ENCODE assay signal across 27 cellular contexts in the genomic region with DNA sequence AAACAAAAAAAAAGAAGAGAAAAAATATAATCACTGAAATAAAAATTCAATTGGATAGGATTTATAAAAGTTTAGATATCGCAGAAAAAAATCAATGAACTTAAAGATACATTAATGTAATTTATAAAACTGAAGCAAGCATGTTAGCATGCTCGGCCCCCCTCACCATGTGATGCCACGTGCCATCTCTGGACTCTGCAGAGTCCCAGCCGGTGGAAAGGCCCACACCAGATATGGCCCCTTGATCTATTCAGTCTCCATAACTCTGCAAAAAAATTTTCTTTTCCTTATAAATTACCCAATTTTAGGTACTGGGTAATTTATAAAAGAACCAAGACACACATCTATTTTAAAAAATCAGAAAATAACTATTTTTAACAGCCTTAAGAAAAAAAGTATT.
"Had no signal": no experiment of that assay in that cellular context is flagged by ENCODE, and none has a peak within 500 bp of the region (broad histone marks: within the 10 kb centered on the region; RNA-seq: fewer than 3 reads in every experiment).

No MANE protein-coding gene starts in this region.

- H3K27me3 Mint-ChIP-seq: stimulated activated naive B cell treated with anti-CD40 and anti-IgM and Interleukin-4, amounts not matched to agents 10 μg/mL and 1 μg/mL and 100 μg/mL, for 72 hours; stimulated activated naive CD8-positive, alpha-beta T cell treated with anti-CD3 and anti-CD28 coated beads, Interleukin-15, amount 100 ng/mL, for 72 hours; stimulated activated naive CD8-positive, alpha-beta T cell treated with anti-CD3 and anti-CD28 coated beads, Interleukin-15, Interleukin-2, amounts not matched to agents 100 ng/mL and 50 ng/mL, for 24 hours; type B pancreatic cell had no signal

- H3K27me3 ChIP-seq: stomach, suprapubic skin, testis, thyroid gland, tibial artery, tibial nerve, transverse colon, upper lobe of left lung, upper lobe of right lung, uterus, vagina had no signal

- H3K27ac ChIP-seq: stomach, suprapubic skin, testis, thoracic aorta, thyroid gland, tibial artery, tibial nerve, transverse colon, upper lobe of left lung, upper lobe of right lung, uterus, vagina had no signal

- DNase-seq: stimulated activated CD4-positive, alpha-beta T cell treated with anti-CD3 and anti-CD28 coated beads, Interleukin-2, amount 100 ng/mL, for 48 hours; stimulated activated CD4-positive, alpha-beta T cell treated with anti-CD3 and anti-CD28 coated beads, Interleukin-4, amount 100 ng/mL, for 1 hour; stimulated activated CD4-positive, alpha-beta T cell treated with anti-CD3 and anti-CD28 coated beads, Interleukin-4, amount 100 ng/mL, for 24 hours; stimulated activated CD4-positive, alpha-beta T cell treated with anti-CD3 and anti-CD28 coated beads, Interleukin-4, amount 100 ng/mL, for 4 hours; stimulated activated CD8-positive, alpha-beta memory T cell treated with anti-CD3 and anti-CD28 coated beads, Interleukin-4, amount 100 ng/mL, for 48 hours; stimulated activated naive B cell treated with anti-CD40 and anti-IgM and Interleukin-4, amounts not matched to agents 10 μg/mL and 1 μg/mL and 100 μg/mL, for 72 hours; stimulated activated naive CD4-positive, alpha-beta T cell; stimulated activated naive CD4-positive, alpha-beta T cell treated with Interleukin-2 at 50 U/mL for 16 hours; stimulated activated naive CD8-positive, alpha-beta T cell treated with anti-CD3 and anti-CD28 coated beads, Interleukin-15, amount 100 ng/mL, for 72 hours; stimulated activated naive CD8-positive, alpha-beta T cell treated with anti-CD3 and anti-CD28 coated beads, Interleukin-15, Interleukin-2, amounts not matched to agents 100 U/mL and 50 U/mL, for 24 hours; stomach; substantia nigra; testis; thyroid gland; tibial artery; transverse colon; trophoblast cell; upper lobe of left lung; upper lobe of right lung; uterus had no signal

- H3K36me3 ChIP-seq: stomach, suprapubic skin, thoracic aorta, thyroid gland, tibial artery, tibial nerve, transverse colon, upper lobe of left lung, upper lobe of right lung, uterus, vagina had no signal

- H3K36me3 Mint-ChIP-seq: stimulated activated effector memory CD8-positive, alpha-beta T cell treated with anti-CD3 and anti-CD28 coated beads, Interleukin-12 subunit alpha, Interleukin-12 subunit beta, amount 100 ng/mL, for 72 hours; stimulated activated naive B cell treated with anti-CD40 and anti-IgM and Interleukin-4, amounts not matched to agents 10 μg/mL and 1 μg/mL and 100 μg/mL, for 72 hours; type B pancreatic cell had no signal

- H3K27ac Mint-ChIP-seq: stimulated activated effector memory CD8-positive, alpha-beta T cell treated with anti-CD3 and anti-CD28 coated beads, Interleukin-12 subunit alpha, Interleukin-12 subunit beta, amount 100 ng/mL, for 72 hours; stimulated activated naive B cell treated with anti-CD40 and anti-IgM and Interleukin-4, amounts not matched to agents 10 μg/mL and 1 μg/mL and 100 μg/mL, for 72 hours; stimulated activated naive CD8-positive, alpha-beta T cell treated with anti-CD3 and anti-CD28 coated beads, Interleukin-15, amount 100 ng/mL, for 72 hours; stimulated activated naive CD8-positive, alpha-beta T cell treated with anti-CD3 and anti-CD28 coated beads, Interleukin-15, Interleukin-2, amounts not matched to agents 100 ng/mL and 50 ng/mL, for 24 hours; type B pancreatic cell had no signal

- H3K4me3 Mint-ChIP-seq: stimulated activated effector memory CD8-positive, alpha-beta T cell treated with anti-CD3 and anti-CD28 coated beads, Interleukin-12 subunit alpha, Interleukin-12 subunit beta, amount 100 ng/mL, for 72 hours; stimulated activated naive B cell treated with anti-CD40 and anti-IgM and Interleukin-4, amounts not matched to agents 10 μg/mL and 1 μg/mL and 100 μg/mL, for 72 hours; stimulated activated naive CD8-positive, alpha-beta T cell treated with anti-CD3 and anti-CD28 coated beads, Interleukin-15, amount 100 ng/mL, for 72 hours; stimulated activated naive CD8-positive, alpha-beta T cell treated with anti-CD3 and anti-CD28 coated beads, Interleukin-15, Interleukin-2, amounts not matched to agents 100 ng/mL and 50 ng/mL, for 24 hours; type B pancreatic cell had no signal

- ATAC-seq: stimulated activated effector memory CD8-positive, alpha-beta T cell treated with anti-CD3 and anti-CD28 coated beads, Interleukin-12 subunit alpha, Interleukin-12 subunit beta, amount 100 ng/mL, for 72 hours; stimulated activated naive B cell treated with anti-CD40 and anti-IgM and Interleukin-4, amounts not matched to agents 10 μg/mL and 1 μg/mL and 100 μg/mL, for 72 hours; stimulated activated naive CD8-positive, alpha-beta T cell treated with anti-CD3 and anti-CD28 coated beads, Interleukin-15, amount 100 ng/mL, for 72 hours; stimulated activated naive CD8-positive, alpha-beta T cell treated with anti-CD3 and anti-CD28 coated beads, Interleukin-15, Interleukin-2, amounts not matched to agents 100 U/mL and 50 U/mL, for 24 hours; upper lobe of right lung had no signal

- H3K9me3 ChIP-seq: stomach, suprapubic skin, testis, thoracic aorta, thyroid gland, tibial artery, tibial nerve, transverse colon, upper lobe of left lung, upper lobe of right lung, uterus, vagina had no signal

- H3K4me1 ChIP-seq: stomach, suprapubic skin, testis, tibial artery, tibial nerve, upper lobe of right lung, uterus, vagina had no signal

- H3K4me3 ChIP-seq: stomach, suprapubic skin, testis, thoracic aorta, thyroid gland, tibial artery, tibial nerve, transverse colon, upper lobe of left lung, upper lobe of right lung, uterus, vagina had no signal

- H3K9me3 Mint-ChIP-seq: stimulated activated naive B cell treated with anti-CD40 and anti-IgM and Interleukin-4, amounts not matched to agents 10 μg/mL and 1 μg/mL and 100 μg/mL, for 72 hours; type B pancreatic cell had no signal

- H3K4me1 Mint-ChIP-seq: stimulated activated effector memory CD8-positive, alpha-beta T cell treated with anti-CD3 and anti-CD28 coated beads, Interleukin-12 subunit alpha, Interleukin-12 subunit beta, amount 100 ng/mL, for 72 hours; stimulated activated naive B cell treated with anti-CD40 and anti-IgM and Interleukin-4, amounts not matched to agents 10 μg/mL and 1 μg/mL and 100 μg/mL, for 72 hours; stimulated activated naive CD8-positive, alpha-beta T cell treated with anti-CD3 and anti-CD28 coated beads, Interleukin-15, amount 100 ng/mL, for 72 hours had no signal
